ENCODE assay signal across 34 cellular contexts in the genomic region with DNA sequence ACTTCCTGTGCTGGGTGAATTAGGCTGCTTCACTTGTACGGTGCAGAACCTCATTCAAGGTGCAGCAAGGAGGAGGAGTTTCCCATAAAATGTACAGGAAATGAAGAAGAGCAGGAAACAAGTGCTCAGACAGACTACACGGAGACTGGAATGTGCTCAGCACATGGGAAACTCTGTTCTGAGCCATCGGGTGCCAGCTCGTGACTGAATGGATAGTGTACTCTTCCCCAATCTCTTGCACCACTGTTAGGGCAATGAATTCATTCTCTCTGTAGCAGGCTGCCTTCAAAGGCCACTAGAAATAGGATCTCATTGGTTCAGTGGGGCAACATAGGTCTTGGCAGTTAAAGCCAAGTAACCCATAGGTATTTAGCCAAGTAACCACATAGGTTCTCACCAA.
"Had no signal": no experiment of that assay in that cellular context is flagged by ENCODE, and none has a peak within 500 bp of the region (broad histone marks: within the 10 kb centered on the region; RNA-seq: fewer than 3 reads in every experiment).

No MANE protein-coding gene starts in this region.

- H3K27me3 ChIP-seq: body of pancreas, breast epithelium, Peyer's patch, SJSA1 had no signal

- H3K27ac Mint-ChIP-seq: activated B cell treated with CpG ODN at 0.5 μM for 24 hours; activated CD8-positive, alpha-beta T cell treated with anti-CD3 and anti-CD28 coated beads for 36 hours; activated naive CD8-positive, alpha-beta T cell treated with anti-CD3 and anti-CD28 coated beads for 36 hours; activated T-cell treated with anti-CD3 and anti-CD28 coated beads, Interleukin-2, amount 50 U/mL, for 72 hours; activated T-helper 17 cell treated with anti-CD3 and anti-CD28 coated beads, Interleukin-2, amount 50 U/mL, for 72 hours had no signal

- H3K36me3 Mint-ChIP-seq: activated naive CD8-positive, alpha-beta T cell treated with anti-CD3 and anti-CD28 coated beads for 36 hours had no signal

- H3K27me3 Mint-ChIP-seq: activated B cell treated with CpG ODN at 0.5 μM for 24 hours had no signal

- H3K9me3 Mint-ChIP-seq: activated B cell treated with CpG ODN at 0.5 μM for 24 hours; activated CD8-positive, alpha-beta T cell treated with anti-CD3 and anti-CD28 coated beads for 36 hours; activated naive CD8-positive, alpha-beta T cell treated with anti-CD3 and anti-CD28 coated beads for 36 hours; activated T-cell treated with anti-CD3 and anti-CD28 coated beads, Interleukin-2, amount 50 U/mL, for 72 hours; activated T-helper 17 cell treated with anti-CD3 and anti-CD28 coated beads, Interleukin-2, amount 50 U/mL, for 72 hours had no signal

- DNase-seq: activated B cell treated with CpG ODN at 0.5 μM for 24 hours; activated CD4-positive, alpha-beta T cell treated with anti-CD3 and anti-CD28 coated beads for 4 hours; activated CD4-positive, CD25-positive, alpha-beta regulatory T cell treated with anti-CD3 and anti-CD28 coated beads, Interleukin-2, amount 50 U/mL, for 72 hours; activated CD8-positive, alpha-beta T cell treated with anti-CD3 and anti-CD28 coated beads for 36 hours; activated effector memory CD4-positive, alpha-beta T cell treated with anti-CD3 and anti-CD28 coated beads, Interleukin-2, amount 50 U/mL, for 16 hours; activated naive CD4-positive, alpha-beta T cell; activated naive CD4-positive, alpha-beta T cell treated with anti-CD3 and anti-CD28 coated beads, Interleukin-2, amount 50 U/mL, for 16 hours; activated naive CD8-positive, alpha-beta T cell treated with anti-CD3 and anti-CD28 coated beads for 36 hours; activated T-cell treated with anti-CD3 and anti-CD28 coated beads, Interleukin-2, amount 50 U/mL, for 1 hour; activated T-cell treated with anti-CD3 and anti-CD28 coated beads, Interleukin-2, amount 50 U/mL, for 72 hours; body of pancreas; NCI-H1092 treated with DMSO at 0.1 percent for 48 hours; NCI-H1417; NCI-H146; NCI-H187; NCI-H2029 treated with DMSO at 0.1 percent for 48 hours; NCI-H2107; NCI-H2171; NCI-H510A; NCI-H526; NCI-H748 treated with DMSO at 0.1 percent for 48 hours; NK-92 treated with Interleukin-12 subunit alpha and Interleukin-12 subunit beta, amount 100 ng/mL, for 24 hours; PC-3; Peyer's patch; RPMI8226; SHP77 treated with DMSO at 0.1 percent for 48 hours; T-helper 1 cell; T-helper 2 cell; T-helper 9 cell had no signal

- H3K4me1 Mint-ChIP-seq: activated B cell treated with CpG ODN at 0.5 μM for 24 hours; activated T-helper 17 cell treated with anti-CD3 and anti-CD28 coated beads, Interleukin-2, amount 50 U/mL, for 72 hours had no signal

- H3K9me3 ChIP-seq: body of pancreas, breast epithelium, Peyer's patch, SJSA1 had no signal

- H3K4me1 ChIP-seq: body of pancreas, breast epithelium, Peyer's patch had no signal

- H3K4me3 ChIP-seq: body of pancreas, breast epithelium, Peyer's patch, SJSA1 had no signal

- ATAC-seq: activated CD8-positive, alpha-beta T cell treated with anti-CD3 and anti-CD28 coated beads for 36 hours; activated T-cell treated with anti-CD3 and anti-CD28 coated beads, Interleukin-2, amount 50 U/mL, for 72 hours; activated T-helper 17 cell treated with anti-CD3 and anti-CD28 coated beads, Interleukin-2, amount 50 U/mL, for 72 hours; body of pancreas; PC-3; SK-N-SH treated with all-trans-retinoic acid at 6 μM for 48 hours had no signal

- H3K36me3 ChIP-seq: breast epithelium, Peyer's patch, SJSA1 had no signal

- H3K27ac ChIP-seq: body of pancreas, breast epithelium, Peyer's patch, SJSA1, VCaP had no signal

- H3K4me3 Mint-ChIP-seq: activated B cell treated with CpG ODN at 0.5 μM for 24 hours; activated CD8-positive, alpha-beta T cell treated with anti-CD3 and anti-CD28 coated beads for 36 hours; activated naive CD8-positive, alpha-beta T cell treated with anti-CD3 and anti-CD28 coated beads for 36 hours; activated T-cell treated with anti-CD3 and anti-CD28 coated beads, Interleukin-2, amount 50 U/mL, for 72 hours; activated T-helper 17 cell treated with anti-CD3 and anti-CD28 coated beads, Interleukin-2, amount 50 U/mL, for 72 hours had no signal
